ENCODE assay signal across 34 cellular contexts in genomic region chr4:92629302-92629701, GRCh38.
"Had no signal": no experiment of that assay in that cellular context is flagged by ENCODE, and none has a peak within 500 bp of the region (broad histone marks: within the 10 kb centered on the region; RNA-seq: fewer than 3 reads in every experiment).

No MANE protein-coding gene starts in this region.

- H3K4me1 Mint-ChIP-seq: activated B cell treated with CpG ODN at 0.5 μM for 24 hours; activated naive CD8-positive, alpha-beta T cell treated with anti-CD3 and anti-CD28 coated beads for 36 hours; activated T-helper 17 cell treated with anti-CD3 and anti-CD28 coated beads, Interleukin-2, amount 50 U/mL, for 72 hours had no signal

- H3K4me3 Mint-ChIP-seq: activated B cell treated with CpG ODN at 0.5 μM for 24 hours; activated CD4-positive, alpha-beta memory T cell treated with anti-CD3 and anti-CD28 coated beads for 36 hours; activated CD8-positive, alpha-beta T cell treated with anti-CD3 and anti-CD28 coated beads for 36 hours; activated naive CD4-positive, alpha-beta T cell treated with anti-CD3 and anti-CD28 coated beads for 36 hours; activated naive CD8-positive, alpha-beta T cell treated with anti-CD3 and anti-CD28 coated beads for 36 hours; activated T-cell treated with anti-CD3 and anti-CD28 coated beads, Interleukin-2, amount 50 U/mL, for 4 hours; activated T-cell treated with anti-CD3 and anti-CD28 coated beads, Interleukin-2, amount 50 U/mL, for 72 hours; activated T-helper 1 cell treated with anti-CD3 and anti-CD28 coated beads, Interleukin-12 subunit alpha, Interleukin-12 subunit beta, Interleukin-2, Interleukin-4 antibody, amounts not matched to agents 30 ng/mL and 10 ng/mL and 1 ng/mL, durations not matched to agents 14 hours and 24 hours and 36 hours; activated T-helper 17 cell treated with anti-CD3 and anti-CD28 coated beads, Interleukin-2, amount 50 U/mL, for 72 hours; T-helper 1 cell treated with Interleukin-12 subunit alpha and Interleukin-12 subunit beta and Interleukin-4 antibody, amounts not matched to agents 30 μg/mL and 1 μg/mL, for 36 hours; T-helper 2 cell treated with Interferon-gamma antibody and Interleukin-4, amounts not matched to agents 5 μg/mL and 100 μg/mL, for 36 hours had no signal

- H3K36me3 ChIP-seq: adrenal gland, brain microvascular endothelial cell, breast epithelium had no signal

- H3K36me3 Mint-ChIP-seq: activated CD4-positive, alpha-beta memory T cell treated with anti-CD3 and anti-CD28 coated beads for 36 hours; activated naive CD4-positive, alpha-beta T cell treated with anti-CD3 and anti-CD28 coated beads, Interleukin-2, amount 50 U/mL, for 72 hours; activated naive CD8-positive, alpha-beta T cell treated with anti-CD3 and anti-CD28 coated beads for 36 hours had no signal

- H3K27ac Mint-ChIP-seq: activated B cell treated with CpG ODN at 0.5 μM for 24 hours; activated CD4-positive, alpha-beta memory T cell treated with anti-CD3 and anti-CD28 coated beads for 36 hours; activated CD8-positive, alpha-beta T cell treated with anti-CD3 and anti-CD28 coated beads for 36 hours; activated naive CD4-positive, alpha-beta T cell treated with anti-CD3 and anti-CD28 coated beads for 36 hours; activated naive CD4-positive, alpha-beta T cell treated with anti-CD3 and anti-CD28 coated beads, Interleukin-2, amount 50 U/mL, for 72 hours; activated naive CD8-positive, alpha-beta T cell treated with anti-CD3 and anti-CD28 coated beads for 36 hours; activated T-cell treated with anti-CD3 and anti-CD28 coated beads, Interleukin-2, amount 50 U/mL, for 72 hours; activated T-helper 1 cell treated with anti-CD3 and anti-CD28 coated beads, Interleukin-12 subunit alpha, Interleukin-12 subunit beta, Interleukin-2, Interleukin-4 antibody, amounts not matched to agents 30 ng/mL and 10 ng/mL and 1 ng/mL, durations not matched to agents 14 hours and 24 hours and 36 hours; activated T-helper 17 cell treated with anti-CD3 and anti-CD28 coated beads, Interleukin-2, amount 50 U/mL, for 72 hours; T-helper 1 cell treated with Interleukin-12 subunit alpha and Interleukin-12 subunit beta and Interleukin-4 antibody, amounts not matched to agents 30 μg/mL and 1 μg/mL, for 36 hours; T-helper 2 cell treated with Interferon-gamma antibody and Interleukin-4, amounts not matched to agents 5 μg/mL and 100 μg/mL, for 36 hours had no signal

- H3K9me3 Mint-ChIP-seq: activated naive CD4-positive, alpha-beta T cell treated with anti-CD3 and anti-CD28 coated beads for 36 hours had no signal

- DNase-seq: activated B cell treated with CpG ODN at 0.5 μM for 24 hours; activated CD4-positive, alpha-beta memory T cell treated with anti-CD3 and anti-CD28 coated beads for 36 hours; activated CD4-positive, alpha-beta T cell treated with anti-CD3 and anti-CD28 coated beads for 4 hours; activated CD4-positive, alpha-beta T cell treated with anti-CD3 and anti-CD28 coated beads, Interleukin-2, amount 50 U/mL, for 1 hour; activated CD4-positive, alpha-beta T cell treated with anti-CD3 and anti-CD28 coated beads, Interleukin-2, amount 50 U/mL, for 4 hours; activated CD4-positive, CD25-positive, alpha-beta regulatory T cell treated with anti-CD3 and anti-CD28 coated beads, Interleukin-2, amount 50 U/mL, for 72 hours; activated CD8-positive, alpha-beta memory T cell treated with anti-CD3 and anti-CD28 coated beads, Interleukin-2, amount 50 U/mL, for 4 hours; activated CD8-positive, alpha-beta T cell treated with anti-CD3 and anti-CD28 coated beads for 36 hours; activated effector memory CD4-positive, alpha-beta T cell treated with anti-CD3 and anti-CD28 coated beads, Interleukin-2, amount 50 U/mL, for 16 hours; activated gamma-delta T cell treated with Interleukin-2 at 50 U/mL for 16 hours; activated naive CD4-positive, alpha-beta T cell; activated naive CD4-positive, alpha-beta T cell treated with anti-CD3 and anti-CD28 coated beads for 36 hours; activated naive CD4-positive, alpha-beta T cell treated with anti-CD3 and anti-CD28 coated beads, Interleukin-2, amount 50 U/mL, for 16 hours; activated naive CD8-positive, alpha-beta T cell treated with anti-CD3 and anti-CD28 coated beads for 36 hours; activated T-cell treated with anti-CD3 and anti-CD28 coated beads for 4 hours; activated T-cell treated with anti-CD3 and anti-CD28 coated beads, Interleukin-2, amount 50 U/mL, for 1 hour; activated T-cell treated with anti-CD3 and anti-CD28 coated beads, Interleukin-2, amount 50 U/mL, for 4 hours; activated T-cell treated with anti-CD3 and anti-CD28 coated beads, Interleukin-2, amount 50 U/mL, for 72 hours; adrenal gland; amniotic stem cell; aorta; body of pancreas; brain microvascular endothelial cell; central memory CD4-positive, alpha-beta T cell; T-helper 1 cell; T-helper 2 cell; T-helper 9 cell had no signal

- H3K4me3 ChIP-seq: adrenal gland, body of pancreas, breast epithelium had no signal

- H3K9me3 ChIP-seq: adrenal gland, body of pancreas, breast epithelium had no signal

- H3K4me1 ChIP-seq: adrenal gland, body of pancreas, breast epithelium had no signal

- H3K27ac ChIP-seq: adrenal gland, body of pancreas, brain microvascular endothelial cell, breast epithelium, VCaP had no signal

- ATAC-seq: activated CD8-positive, alpha-beta T cell treated with anti-CD3 and anti-CD28 coated beads for 36 hours; activated naive CD4-positive, alpha-beta T cell treated with anti-CD3 and anti-CD28 coated beads, Interleukin-2, amount 50 U/mL, for 72 hours; activated T-cell treated with anti-CD3 and anti-CD28 coated beads, Interleukin-2, amount 50 U/mL, for 4 hours; activated T-cell treated with anti-CD3 and anti-CD28 coated beads, Interleukin-2, amount 50 U/mL, for 72 hours; activated T-helper 17 cell treated with anti-CD3 and anti-CD28 coated beads, Interleukin-2, amount 50 U/mL, for 72 hours; body of pancreas had no signal

- H3K27me3 Mint-ChIP-seq: activated B cell treated with CpG ODN at 0.5 μM for 24 hours; activated CD4-positive, alpha-beta memory T cell treated with anti-CD3 and anti-CD28 coated beads for 36 hours; activated CD8-positive, alpha-beta T cell treated with anti-CD3 and anti-CD28 coated beads for 36 hours; activated naive CD8-positive, alpha-beta T cell treated with anti-CD3 and anti-CD28 coated beads for 36 hours; activated T-helper 17 cell treated with anti-CD3 and anti-CD28 coated beads, Interleukin-2, amount 50 U/mL, for 72 hours had no signal

- H3K27me3 ChIP-seq: adrenal gland, body of pancreas, brain microvascular endothelial cell, breast epithelium had no signal
